In the genomic region with DNA sequence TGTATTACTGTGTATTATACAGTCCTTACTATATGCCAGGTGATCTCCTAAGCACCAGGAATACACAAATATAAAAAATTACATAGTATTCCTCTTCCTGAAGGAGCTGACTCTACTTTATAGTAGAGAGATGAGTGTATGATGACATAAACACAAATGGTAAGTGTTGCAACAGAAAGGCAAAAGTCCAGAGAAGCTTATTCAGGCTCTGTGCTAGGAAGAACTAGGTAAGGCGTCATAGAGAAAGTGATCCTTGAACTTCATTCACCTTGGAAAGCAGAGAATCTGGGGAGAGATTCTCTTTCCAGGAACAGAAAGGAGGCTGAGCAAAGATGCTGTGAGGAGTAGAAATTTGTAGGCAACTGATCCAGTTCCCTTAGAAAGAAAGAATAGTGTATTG, we compare ENCODE assay signal across 33 cellular contexts.
"Had no signal": no experiment of that assay in that cellular context is flagged by ENCODE, and none has a peak within 500 bp of the region (broad histone marks: within the 10 kb centered on the region; RNA-seq: fewer than 3 reads in every experiment).

No MANE protein-coding gene starts in this region.

- H3K9me3 Mint-ChIP-seq: activated naive CD4-positive, alpha-beta T cell treated with anti-CD3 and anti-CD28 coated beads for 36 hours; activated T-helper 1 cell treated with anti-CD3 and anti-CD28 coated beads, Interleukin-12 subunit alpha, Interleukin-12 subunit beta, Interleukin-2, Interleukin-4 antibody, amounts not matched to agents 30 ng/mL and 10 ng/mL and 1 ng/mL, durations not matched to agents 14 hours and 24 hours and 36 hours; activated T-helper 2 cell treated with anti-CD3 and anti-CD28 coated beads, Interferon-gamma antibody, Interleukin-2, Interleukin-4, amounts not matched to agents 10 μg/mL and 5 μg/mL and 100 μg/mL, durations not matched to agents 14 hours and 24 hours and 36 hours; brain had no signal

- H3K4me3 Mint-ChIP-seq: activated B cell treated with CpG ODN at 0.5 μM for 24 hours; activated CD8-positive, alpha-beta T cell treated with anti-CD3 and anti-CD28 coated beads for 36 hours; activated naive CD4-positive, alpha-beta T cell treated with anti-CD3 and anti-CD28 coated beads for 36 hours; activated naive CD4-positive, alpha-beta T cell treated with anti-CD3 and anti-CD28 coated beads, Interleukin-2, amount 50 U/mL, for 24 hours; activated naive CD8-positive, alpha-beta T cell treated with anti-CD3 and anti-CD28 coated beads for 36 hours; activated naive CD8-positive, alpha-beta T cell treated with anti-CD3 and anti-CD28 coated beads, Interleukin-2, amount 50 U/mL, for 24 hours; activated T-helper 1 cell treated with anti-CD3 and anti-CD28 coated beads, Interleukin-12 subunit alpha, Interleukin-12 subunit beta, Interleukin-2, Interleukin-4 antibody, amounts not matched to agents 30 ng/mL and 10 ng/mL and 1 ng/mL, durations not matched to agents 14 hours and 24 hours and 36 hours; brain; T-helper 17 cell; T-helper 2 cell treated with Interferon-gamma antibody and Interleukin-4, amounts not matched to agents 5 μg/mL and 100 μg/mL, for 36 hours had no signal

- ATAC-seq: activated CD4-positive, CD25-positive, alpha-beta regulatory T cell treated with anti-CD3 and anti-CD28 coated beads, Interleukin-2, amount 50 U/mL, for 24 hours; activated CD8-positive, alpha-beta T cell treated with anti-CD3 and anti-CD28 coated beads for 36 hours; activated naive CD8-positive, alpha-beta T cell treated with anti-CD3 and anti-CD28 coated beads, Interleukin-2, amount 50 U/mL, for 24 hours; gastroesophageal sphincter; heart right ventricle; T-helper 17 cell had no signal

- H3K4me1 ChIP-seq: ascending aorta, breast epithelium, colonic mucosa, esophagus muscularis mucosa, gastroesophageal sphincter, heart right ventricle had no signal

- H3K36me3 ChIP-seq: ascending aorta, breast epithelium, cardiac muscle cell, colonic mucosa, esophagus muscularis mucosa, gastroesophageal sphincter, heart right ventricle, WERI-Rb-1 had no signal

- H3K27me3 ChIP-seq: ascending aorta, breast epithelium, cardiac muscle cell, colonic mucosa, esophagus muscularis mucosa, gastroesophageal sphincter, heart right ventricle had no signal

- H3K9me3 ChIP-seq: ascending aorta, breast epithelium, colonic mucosa, esophagus muscularis mucosa, gastroesophageal sphincter had no signal

- H3K27ac Mint-ChIP-seq: activated B cell treated with CpG ODN at 0.5 μM for 24 hours; activated CD8-positive, alpha-beta T cell treated with anti-CD3 and anti-CD28 coated beads for 36 hours; activated naive CD4-positive, alpha-beta T cell treated with anti-CD3 and anti-CD28 coated beads for 36 hours; activated naive CD4-positive, alpha-beta T cell treated with anti-CD3 and anti-CD28 coated beads, Interleukin-2, amount 50 U/mL, for 24 hours; activated naive CD8-positive, alpha-beta T cell treated with anti-CD3 and anti-CD28 coated beads for 36 hours; activated naive CD8-positive, alpha-beta T cell treated with anti-CD3 and anti-CD28 coated beads, Interleukin-2, amount 50 U/mL, for 24 hours; activated T-helper 1 cell treated with anti-CD3 and anti-CD28 coated beads, Interleukin-12 subunit alpha, Interleukin-12 subunit beta, Interleukin-2, Interleukin-4 antibody, amounts not matched to agents 30 ng/mL and 10 ng/mL and 1 ng/mL, durations not matched to agents 14 hours and 24 hours and 36 hours; activated T-helper 2 cell treated with anti-CD3 and anti-CD28 coated beads, Interferon-gamma antibody, Interleukin-2, Interleukin-4, amounts not matched to agents 10 μg/mL and 5 μg/mL and 100 μg/mL, durations not matched to agents 14 hours and 24 hours and 36 hours; brain; T-helper 17 cell; T-helper 2 cell treated with Interferon-gamma antibody and Interleukin-4, amounts not matched to agents 5 μg/mL and 100 μg/mL, for 36 hours had no signal

- H3K36me3 Mint-ChIP-seq: activated naive CD4-positive, alpha-beta T cell treated with anti-CD3 and anti-CD28 coated beads, Interleukin-2, amount 50 U/mL, for 24 hours; activated naive CD8-positive, alpha-beta T cell treated with anti-CD3 and anti-CD28 coated beads for 36 hours; brain had no signal

- H3K27ac ChIP-seq: ascending aorta, breast epithelium, cardiac muscle cell, colonic mucosa, esophagus muscularis mucosa, gastroesophageal sphincter, heart right ventricle, WERI-Rb-1 had no signal

- DNase-seq: activated B cell treated with CpG ODN at 0.5 μM for 24 hours; activated CD4-positive, alpha-beta T cell treated with anti-CD3 and anti-CD28 coated beads for 48 hours; activated CD4-positive, alpha-beta T cell treated with anti-CD3 and anti-CD28 coated beads, Interleukin-2, amount 50 U/mL, for 1 hour; activated CD4-positive, alpha-beta T cell treated with anti-CD3 and anti-CD28 coated beads, Interleukin-2, amount 50 U/mL, for 48 hours; activated CD8-positive, alpha-beta memory T cell treated with anti-CD3 and anti-CD28 coated beads for 24 hours; activated CD8-positive, alpha-beta T cell treated with anti-CD3 and anti-CD28 coated beads for 36 hours; activated effector memory CD4-positive, alpha-beta T cell treated with anti-CD3 and anti-CD28 coated beads, Interleukin-2, amount 50 U/mL, for 16 hours; activated naive CD4-positive, alpha-beta T cell treated with anti-CD3 and anti-CD28 coated beads for 36 hours; activated naive CD8-positive, alpha-beta T cell treated with anti-CD3 and anti-CD28 coated beads for 36 hours; activated naive CD8-positive, alpha-beta T cell treated with anti-CD3 and anti-CD28 coated beads, Interleukin-2, amount 50 U/mL, for 24 hours; activated T-cell treated with anti-CD3 and anti-CD28 coated beads, Interleukin-2, amount 50 U/mL, for 1 hour; activated T-cell treated with anti-CD3 and anti-CD28 coated beads, Interleukin-2, amount 50 U/mL, for 48 hours; central memory CD4-positive, alpha-beta T cell; cerebellar nuclear complex; colonic mucosa; effector CD8-positive, alpha-beta T cell; foreskin melanocyte; heart right ventricle; T-helper 1 cell; T-helper 17 cell; T1000; WERI-Rb-1 had no signal

- H3K4me3 ChIP-seq: ascending aorta, breast epithelium, cardiac muscle cell, colonic mucosa, esophagus muscularis mucosa, gastroesophageal sphincter, heart right ventricle had no signal

- H3K27me3 Mint-ChIP-seq: activated B cell treated with CpG ODN at 0.5 μM for 24 hours; activated CD8-positive, alpha-beta T cell treated with anti-CD3 and anti-CD28 coated beads for 36 hours; activated naive CD4-positive, alpha-beta T cell treated with anti-CD3 and anti-CD28 coated beads, Interleukin-2, amount 50 U/mL, for 24 hours; activated naive CD8-positive, alpha-beta T cell treated with anti-CD3 and anti-CD28 coated beads for 36 hours; activated naive CD8-positive, alpha-beta T cell treated with anti-CD3 and anti-CD28 coated beads, Interleukin-2, amount 50 U/mL, for 24 hours; T-helper 17 cell had no signal

- H3K4me1 Mint-ChIP-seq: activated B cell treated with CpG ODN at 0.5 μM for 24 hours; activated naive CD4-positive, alpha-beta T cell treated with anti-CD3 and anti-CD28 coated beads, Interleukin-2, amount 50 U/mL, for 24 hours; activated naive CD8-positive, alpha-beta T cell treated with anti-CD3 and anti-CD28 coated beads for 36 hours; activated naive CD8-positive, alpha-beta T cell treated with anti-CD3 and anti-CD28 coated beads, Interleukin-2, amount 50 U/mL, for 24 hours; brain; T-helper 17 cell had no signal
